19 cellular contexts compared by ENCODE assay signal in genomic region chr4:36159208-36159607, GRCh38.
DNase-seq lines count a peak whose midpoint lies in the region; ATAC-seq and TF ChIP-seq lines count a peak whose summit lies in the region.
"Had no signal": no experiment of that assay in that cellular context is flagged by ENCODE, and none has a peak within 500 bp of the region (broad histone marks: within the 10 kb centered on the region; RNA-seq: fewer than 3 reads in every experiment).

No MANE protein-coding gene starts in this region.

- H3K4me3 ChIP-seq in DND-41 (ENCODE audit: low read depth in 1 of 2, low read length in 2 of 2) (no peak overlapping the region), HCT116 (replicated peaks in 1 of 2; ENCODE audit: low read depth in 1 of 2, low read length in 2 of 2) (no peak overlapping the region), osteoblast (ENCODE audit: insufficient read depth, low read length) (no peak overlapping the region)
- H3K4me3 ChIP-seq: cardiac muscle cell, esophagus muscularis mucosa, tibial artery had no signal

- H3K27ac ChIP-seq in DND-41 (ENCODE audit: low read length) (no peak overlapping the region), HCT116 (ENCODE audit: low read depth, low read length) (no peak overlapping the region), osteoblast (ENCODE audit: low read depth, low read length) (no peak overlapping the region)
- H3K27ac ChIP-seq: cardiac muscle cell, esophagus muscularis mucosa, tibial artery had no signal

- BruUV-seq in HCT116 (replicated peaks; lab: Mats Ljungman, UMichigan), result no TSS peak

- no peaks in the 10 kb centered on the region for H3K9me2 ChIP-seq in HCT116 (ENCODE audit: insufficient read depth)

- ATAC-seq in DND-41 (ENCODE audit: insufficient read depth, low read depth) (0 out of 3 replicates have a peak, but pooled peaks have one; percentile 44), HCT116 (no peak)
- ATAC-seq: sciatic nerve; stimulated activated naive B cell treated with anti-CD40 and anti-IgM and Interleukin-4, amounts not matched to agents 10 μg/mL and 1 μg/mL and 100 μg/mL, for 72 hours had no signal

- H3K4me1 Mint-ChIP-seq in chondrocyte (ENCODE audit: low read depth) (no peaks in the 10 kb centered on the region), osteocyte (ENCODE audit: unreplicated experiment) (no peaks in the 10 kb centered on the region)

- H2AFZ ChIP-seq in DND-41 (ENCODE audit: low read depth, low read length) (no peak overlapping the region), HCT116 (ENCODE audit: low read depth, low read length, poor library complexity, severe bottlenecking) (no peak overlapping the region), osteoblast (ENCODE audit: low read length) (no peak overlapping the region)

- no peak overlapping the region for H3K4me2 ChIP-seq in DND-41 (ENCODE audit: insufficient read depth, low read length)
- H3K4me2 ChIP-seq in HCT116 (ENCODE audit: low read length), result no peak overlapping the region
- H3K4me2 ChIP-seq in osteoblast (ENCODE audit: insufficient read depth, low read length), result no peak overlapping the region

- H3K79me2 ChIP-seq in DND-41 (ENCODE audit: insufficient read depth, low read length) (no peaks in the 10 kb centered on the region), HCT116 (ENCODE audit: insufficient read depth, low read length) (no peaks in the 10 kb centered on the region), osteoblast (ENCODE audit: insufficient read depth, low read length) (no peaks in the 10 kb centered on the region)

- CTCF ChIA-PET in HCT116 (lab: Charles Lee), result interaction anchor here (1.2 kb wide), 1 partner anchor 12 kb away, joined by 3 read pairs; no protein-coding TSS in a partner anchor

- no peaks in the 10 kb centered on the region for H3K4me1 ChIP-seq in DND-41 (ENCODE audit: insufficient read depth, low read length)
- H3K4me1 ChIP-seq in HCT116 (ENCODE audit: control insufficient read depth in 1 of 2, insufficient read depth in 2 of 2, low read length in 2 of 2), result no peaks in the 10 kb centered on the region
- H3K4me1 ChIP-seq in osteoblast (ENCODE audit: insufficient read depth, low read length), result no peaks in the 10 kb centered on the region
- H3K4me1 ChIP-seq: esophagus muscularis mucosa, tibial artery had no signal

- no peak for TF ChIP-seq RAD21 in HCT116 (IDR thresholded peaks at IDR 0.05; ENCODE audit: low read depth)

- no peaks in the 10 kb centered on the region for H3K27me3 Mint-ChIP-seq in chondrocyte (ENCODE audit: low read depth)
- no peaks in the 10 kb centered on the region for H3K27me3 Mint-ChIP-seq in osteocyte (ENCODE audit: unreplicated experiment)
- H3K27me3 Mint-ChIP-seq: B cell; stimulated activated naive B cell treated with anti-CD40 and anti-IgM and Interleukin-4, amounts not matched to agents 10 μg/mL and 1 μg/mL and 100 μg/mL, for 72 hours had no signal

- H3K9ac ChIP-seq in DND-41 (ENCODE audit: low read depth, low read length) (no peak overlapping the region), HCT116 (ENCODE audit: low read length) (no peak overlapping the region)

- H3K9me3 Mint-ChIP-seq in chondrocyte (ENCODE audit: low read depth) (no peaks in the 10 kb centered on the region), osteocyte (ENCODE audit: unreplicated experiment) (no peaks in the 10 kb centered on the region)
- H3K9me3 Mint-ChIP-seq: stimulated activated naive B cell treated with anti-CD40 and anti-IgM and Interleukin-4, amounts not matched to agents 10 μg/mL and 1 μg/mL and 100 μg/mL, for 72 hours had no signal

- H3K4me3 Mint-ChIP-seq in chondrocyte (ENCODE audit: unreplicated experiment), result no peak overlapping the region
- no peak overlapping the region for H3K4me3 Mint-ChIP-seq in osteocyte (ENCODE audit: unreplicated experiment)
- H3K4me3 Mint-ChIP-seq: B cell; stimulated activated naive B cell treated with anti-CD40 and anti-IgM and Interleukin-4, amounts not matched to agents 10 μg/mL and 1 μg/mL and 100 μg/mL, for 72 hours had no signal

- no peaks in the 10 kb centered on the region for H3K27me3 ChIP-seq in DND-41 (ENCODE audit: insufficient read depth, low read length, poor library complexity)
- no peaks in the 10 kb centered on the region for H3K27me3 ChIP-seq in HCT116 (ENCODE audit: insufficient read depth, low read length)
- H3K27me3 ChIP-seq in osteoblast (ENCODE audit: insufficient read depth, low read length), result no peaks in the 10 kb centered on the region
- H3K27me3 ChIP-seq: cardiac muscle cell, esophagus muscularis mucosa, tibial artery had no signal

- DNase-seq in DND-41, result no peak
- DNase-seq in HCT116 (ENCODE audit: low read depth, low spot score), result no peak
- DNase-seq in chondrocyte (ENCODE audit: low spot score), result no peak
- DNase-seq in osteocyte (ENCODE audit: extremely low spot score, unreplicated experiment), result no peak
- no peak for DNase-seq in hippocampal formation (lab: John Stamatoyannopoulos, UW)
- no peak for DNase-seq in HK-2 (ENCODE audit: unreplicated experiment)
- DNase-seq in osteoblast (ENCODE audit: insufficient read length, low spot score, missing footprints), result no peak
- DNase-seq: activated naive CD4-positive, alpha-beta T cell; amniotic stem cell; glutamatergic neuron; NCI-H187 treated with DMSO at 0.1 percent for 48 hours; NCI-H446 treated with DMSO at 0.1 percent for 48 hours; Right ventricle myocardium superior; stimulated activated naive B cell treated with anti-CD40 and anti-IgM and Interleukin-4, amounts not matched to agents 10 μg/mL and 1 μg/mL and 100 μg/mL, for 72 hours; tibial artery had no signal

- H3K27ac Mint-ChIP-seq in chondrocyte (ENCODE audit: unreplicated experiment), result no peak overlapping the region
- H3K27ac Mint-ChIP-seq in osteocyte (ENCODE audit: unreplicated experiment), result no peak overlapping the region
- H3K27ac Mint-ChIP-seq: B cell; stimulated activated naive B cell treated with anti-CD40 and anti-IgM and Interleukin-4, amounts not matched to agents 10 μg/mL and 1 μg/mL and 100 μg/mL, for 72 hours had no signal

- no peak for TF ChIP-seq POLR2A in HCT116 (IDR thresholded peaks at IDR 0.05; ENCODE audit: borderline replicate concordance, extremely low read depth, insufficient read depth, insufficient read length)

- H3K9me3 ChIP-seq in DND-41 (ENCODE audit: insufficient read depth, low read length, severe bottlenecking), result no peaks in the 10 kb centered on the region
- H3K9me3 ChIP-seq in HCT116 (ENCODE audit: control insufficient read depth in 1 of 2, insufficient read depth in 1 of 2, low read depth in 1 of 2, low read length in 2 of 2), result no peaks in the 10 kb centered on the region
- H3K9me3 ChIP-seq in osteoblast (ENCODE audit: low read depth, low read length), result no peaks in the 10 kb centered on the region
- H3K9me3 ChIP-seq: esophagus muscularis mucosa, tibial artery had no signal

- RAD21 ChIA-PET in HCT116 (lab: Charles Lee; ENCODE audit: low non-redundant PET in 1 of 2, low total read pairs in 2 of 2, uncharacterized antibody in 2 of 2, unreplicated experiment in 2 of 2), result no interaction called here

- TF ChIP-seq CTCF in DND-41 (IDR thresholded peaks at IDR 0.05; ENCODE audit: borderline replicate concordance, extremely low read depth, low read length, poor library complexity, severe bottlenecking), result peak; percentile 48
- peak in 2 of 3 experiments; percentile 53 to 55; a peak in 4 of 6 replicates for TF ChIP-seq CTCF in HCT116 (IDR thresholded peaks at IDR 0.05 in 2 of 3, conservative IDR thresholded peaks at IDR 0.05 in 1 of 3; ENCODE audit: borderline replicate concordance in 1 of 3, insufficient read depth in 1 of 3, low read depth in 2 of 3, low read length in 2 of 3)
- TF ChIP-seq CTCF in chondrocyte (IDR thresholded peaks at IDR 0.05), result peak; percentile 10
- TF ChIP-seq CTCF in osteocyte (IDR thresholded peaks at IDR 0.05), result peak; percentile 9
- TF ChIP-seq CTCF in osteoblast (IDR thresholded peaks at IDR 0.05; ENCODE audit: extremely low read depth, low read depth, low read length), result no peak

- H3K36me3 Mint-ChIP-seq in chondrocyte (ENCODE audit: low read depth), result no peaks in the 10 kb centered on the region
- no peaks in the 10 kb centered on the region for H3K36me3 Mint-ChIP-seq in osteocyte (ENCODE audit: unreplicated experiment)

- intact Hi-C loops in HCT116 (cut with micrococcal nuclease), result no loop called here

- POLR2A ChIA-PET in HCT116 (lab: Charles Lee), result no interaction called here

- no peaks in the 10 kb centered on the region for H4K20me1 ChIP-seq in DND-41 (ENCODE audit: insufficient read depth, low read length)
- H4K20me1 ChIP-seq in HCT116 (ENCODE audit: insufficient read depth), result no peaks in the 10 kb centered on the region
- no peaks in the 10 kb centered on the region for H4K20me1 ChIP-seq in osteoblast (ENCODE audit: insufficient read depth, low read length)

- H3K36me3 ChIP-seq in DND-41 (ENCODE audit: insufficient read depth, low read length) (peaks cover 63% of the 10 kb centered on the region), HCT116 (ENCODE audit: control insufficient read depth in 1 of 2, insufficient read depth in 2 of 2, low read length in 2 of 2) (no peaks in the 10 kb centered on the region), osteoblast (ENCODE audit: insufficient read depth, low read length) (no peaks in the 10 kb centered on the region)
- H3K36me3 ChIP-seq: cardiac muscle cell, esophagus muscularis mucosa, tibial artery had no signal

TF ChIP-seq in HCT116, 20 proteins besides CTCF, POLR2A, EP300 and RAD21 (continues in another document):
- TF ChIP-seq EZH2 (IDR thresholded peaks at IDR 0.05) (no peak), EGR1 (IDR thresholded peaks at IDR 0.05; ENCODE audit: low read depth) (no peak), ZBTB33 (IDR thresholded peaks at IDR 0.05; ENCODE audit: extremely low read depth, insufficient replicate concordance, low read length) (no peak), SP1 (IDR thresholded peaks at IDR 0.05; ENCODE audit: low read depth) (no peak), JUND (IDR thresholded peaks at IDR 0.05) (no peak), SRF (IDR thresholded peaks at IDR 0.05; ENCODE audit: low read depth) (no peak), YY1 (IDR thresholded peaks at IDR 0.05; ENCODE audit: extremely low read depth, insufficient replicate concordance, low read depth, low read length) (no peak), CBX3 (IDR thresholded peaks at IDR 0.05; ENCODE audit: low read depth) (no peak)
